6 cellular contexts compared by ENCODE assay signal in genomic region chr21:22762463-22762862, GRCh38.
"Had no signal": no experiment of that assay in that cellular context is flagged by ENCODE, and none has a peak within 500 bp of the region (broad histone marks: within the 10 kb centered on the region; RNA-seq: fewer than 3 reads in every experiment).

No MANE protein-coding gene starts in this region.

- DNase-seq: KBM-7, KG1 had no signal

- H3K4me2 ChIP-seq: KMS-11 had no signal

- H3K27ac ChIP-seq: HL-60, KMS-11 had no signal

- H3K27ac Mint-ChIP-seq: IgD-negative memory B cell had no signal

- H3K4me3 Mint-ChIP-seq: IgD-negative memory B cell had no signal

- H3K36me3 Mint-ChIP-seq: IgD-negative memory B cell had no signal

- H3K27me3 Mint-ChIP-seq: IgD-negative memory B cell had no signal

- FAIRE-seq: HTR-8/SVneo had no signal

- H3K4me1 Mint-ChIP-seq: IgD-negative memory B cell had no signal

- H3K9ac ChIP-seq: KMS-11 had no signal
